9 cellular contexts compared by ENCODE assay signal in the genomic region with DNA sequence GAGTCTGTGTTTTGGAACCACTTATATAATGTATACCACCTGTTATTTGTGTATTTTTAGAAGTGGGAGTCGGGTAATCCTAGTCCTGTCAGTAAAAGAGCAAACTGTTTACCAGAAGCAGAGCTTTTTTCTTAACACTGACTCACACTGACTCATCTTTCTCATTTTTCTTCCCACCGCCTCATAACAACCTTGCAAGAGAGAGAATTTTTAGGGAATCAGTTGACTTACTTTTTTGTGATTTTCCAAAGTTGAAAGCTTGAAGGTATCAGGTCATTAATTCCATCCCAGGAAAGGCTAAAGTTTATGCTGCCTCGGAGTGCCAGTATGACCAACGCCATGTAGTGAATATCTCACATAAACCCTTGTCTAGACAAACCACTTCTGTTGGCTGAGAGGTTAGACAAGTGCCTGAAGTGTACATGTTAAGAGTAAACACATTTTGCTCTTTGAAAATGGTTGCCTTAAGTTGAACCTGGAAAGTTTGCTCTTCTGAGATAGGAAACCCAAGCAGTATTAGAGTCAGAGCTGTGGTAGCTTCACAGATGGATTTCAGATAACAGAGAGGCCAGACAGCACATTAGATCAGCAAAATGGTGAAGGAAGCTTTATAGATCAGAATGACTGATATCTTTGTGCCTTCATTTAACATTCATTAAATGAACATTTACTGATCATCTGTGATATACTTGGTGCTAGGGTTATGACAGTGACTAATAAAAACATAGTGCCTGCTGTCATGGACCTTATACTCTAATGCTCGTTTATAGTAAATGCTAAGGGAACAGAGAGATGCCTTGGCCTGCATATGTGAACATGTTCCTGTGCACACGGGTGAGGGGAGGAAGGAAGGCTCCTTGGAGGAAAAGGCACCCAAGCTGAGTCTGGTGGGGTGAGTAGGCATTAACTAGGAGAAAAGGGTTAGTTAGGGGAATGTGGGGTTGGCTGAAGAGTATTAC. TPM values are rescaled to one million over a fixed set of nuclear protein-coding genes. Genes with fewer than 3 reads are reported as not detected.
DNase-seq lines count a peak whose midpoint lies in the region; ATAC-seq, FAIRE-seq and TF ChIP-seq lines count a peak whose summit lies in the region.
"Had no signal": no experiment of that assay in that cellular context is flagged by ENCODE, and none has a peak within 500 bp of the region (broad histone marks: within the 10 kb centered on the region; RNA-seq: fewer than 3 reads in every experiment).

No MANE protein-coding gene starts in this region.

- H3K36me3 Mint-ChIP-seq in astrocyte (ENCODE audit: low read depth, unreplicated experiment) = no peaks in the 10 kb centered on the region
- H3K36me3 Mint-ChIP-seq: naive B cell had no signal

- H3K36me3 ChIP-seq in astrocyte (ENCODE audit: insufficient read depth, low read length) = no peaks in the 10 kb centered on the region
- H3K36me3 ChIP-seq in lower lobe of right lung = no peaks in the 10 kb centered on the region

- peak overlapping the region; percentile 72 for H3K27ac ChIP-seq in astrocyte (ENCODE audit: low read depth, low read length)
- H3K27ac ChIP-seq in lower lobe of right lung = peak overlapping the region; percentile 50

- no peaks in the 10 kb centered on the region for H4K20me1 ChIP-seq in astrocyte (ENCODE audit: insufficient read depth, low read length)

- no peak overlapping the region for H2AFZ ChIP-seq in astrocyte (ENCODE audit: low read depth, low read length)

- H3K4me3 ChIP-seq in astrocyte (ENCODE audit: insufficient read depth, low read depth, low read length) (no peak overlapping the region), lower lobe of right lung (no peak overlapping the region)

- no peak for TF ChIP-seq CTCF in AG09319 (IDR thresholded peaks at IDR 0.05; ENCODE audit: low read depth, low read length)
- TF ChIP-seq CTCF in astrocyte (IDR thresholded peaks at IDR 0.05; ENCODE audit: insufficient read depth, low read depth, low read length) = no peak
- TF ChIP-seq CTCF in lower lobe of right lung (IDR thresholded peaks at IDR 0.05) = no peak

- H3K9ac ChIP-seq in astrocyte (ENCODE audit: low read length) = peak overlapping the region; percentile 55

- peaks cover 34% of the 10 kb centered on the region for H3K4me1 Mint-ChIP-seq in astrocyte (ENCODE audit: low read depth, unreplicated experiment)

- FAIRE-seq in HTR-8/SVneo (lab: Jason Lieb, UNC) = no peak
- FAIRE-seq in astrocyte (lab: Jason Lieb, UNC) = peak; percentile 76

- peak overlapping the region; percentile 70 for H3K4me2 ChIP-seq in astrocyte (ENCODE audit: low read length)

- H3K27me3 ChIP-seq in astrocyte (ENCODE audit: insufficient read depth, low read length) (no peaks in the 10 kb centered on the region), lower lobe of right lung (ENCODE audit: low read depth) (no peaks in the 10 kb centered on the region)

- intact Hi-C loops in lower lobe of right lung (cut with DNase I) (no loop called here), posterior vena cava (cut with DNase I) (no loop called here)

- ATAC-seq in lower lobe of right lung (peak; percentile 85 to 94), HG03095 (IDR thresholded peaks at IDR 0.05; ENCODE audit: unreplicated experiment) (no peak), GM18498 (IDR thresholded peaks at IDR 0.05; ENCODE audit: unreplicated experiment) (no peak)

- DNase-seq in AG09319 (ENCODE audit: extremely low read depth, low read depth) (peak; percentile 72), HTR-8/SVneo (ENCODE audit: insufficient read length, low spot score) (peak; percentile 86), astrocyte (ENCODE audit: low read depth) (peak; percentile 90), lower lobe of right lung (no peak), anterior cingulate cortex (lab: John Stamatoyannopoulos, UW) (no peak), posterior vena cava (ENCODE audit: low spot score) (no peak)
- DNase-seq: naive B cell had no signal

- peak overlapping the region; percentile 88 for H3K27ac Mint-ChIP-seq in astrocyte (ENCODE audit: unreplicated experiment)

- peak overlapping the region; percentile 30 for H3K4me3 Mint-ChIP-seq in astrocyte (ENCODE audit: unreplicated experiment)
- H3K4me3 Mint-ChIP-seq: naive B cell had no signal

- H3K9me3 ChIP-seq in astrocyte (ENCODE audit: insufficient read depth, low read depth, low read length) = no peaks in the 10 kb centered on the region
- H3K9me3 ChIP-seq in lower lobe of right lung = no peaks in the 10 kb centered on the region

- H3K4me1 ChIP-seq in astrocyte (ENCODE audit: insufficient read depth, low read length) = peaks cover 23% of the 10 kb centered on the region
- H3K4me1 ChIP-seq in lower lobe of right lung = peaks cover 29% of the 10 kb centered on the region

- peaks cover 4% of the 10 kb centered on the region for H3K79me2 ChIP-seq in astrocyte (ENCODE audit: insufficient read depth, low read length)

- no peaks in the 10 kb centered on the region for H3K27me3 Mint-ChIP-seq in astrocyte (ENCODE audit: low read depth, unreplicated experiment)
- H3K27me3 Mint-ChIP-seq: naive B cell had no signal

- no peaks in the 10 kb centered on the region for H3K9me3 Mint-ChIP-seq in astrocyte (ENCODE audit: unreplicated experiment)
- H3K9me3 Mint-ChIP-seq: naive B cell had no signal

RNA-seq across cellular contexts. Expression of a gene that starts 29.1 kb away (rescaled TPM):
- total RNA-seq in astrocyte (27.8 and 30.1 TPM in 2 replicates), lower lobe of right lung (61.6 TPM), posterior vena cava (100 to 1,000 TPM; 125 to 246 TPM)

RNA-seq across cellular contexts. Expression of a gene that starts 31.4 kb away (rescaled TPM):
- total RNA-seq in astrocyte (94.3 and 107 TPM in 2 replicates), lower lobe of right lung (133 TPM), posterior vena cava (100 to 1,000 TPM in 1 of 2 donors, 10 to 100 TPM in 1; 95.0 to 104 TPM)

Comparison
In these comparisons a context has a peak if more than half of its experiments do, and no peak if none do; other contexts are left out.
1. DNase-seq: peak in AG09319 (single experiment), HTR-8/SVneo (single experiment) and astrocyte (single experiment); none in lower lobe of right lung (single experiment), anterior cingulate cortex (0 of 58) and posterior vena cava (single experiment).
2. ATAC-seq: peak in lower lobe of right lung (2 of 2); none in HG03095 (single experiment) and GM18498 (single experiment).